Comparison of ENCODE assay signal across 1 cellular context in genomic region chr1:232767381-232768074, GRCh38.
TF ChIP-seq lines count a peak whose summit lies in the region.

No MANE protein-coding gene starts in this region.

TF ChIP-seq in HCT116, 20 proteins besides CTCF, POLR2A, EP300 and RAD21 (continued from another document):
- TF ChIP-seq TCF7L2 (IDR thresholded peaks at IDR 0.05; ENCODE audit: borderline replicate concordance, extremely low read depth, insufficient read depth, insufficient read length): no peak
- no peak for TF ChIP-seq ELF1 (IDR thresholded peaks at IDR 0.05; ENCODE audit: borderline replicate concordance, low read depth)
- TF ChIP-seq CBX3 (IDR thresholded peaks at IDR 0.05; ENCODE audit: low read depth): no peak
- no peak for TF ChIP-seq ZFX (IDR thresholded peaks at IDR 0.05)
- TF ChIP-seq, protein P1, sequence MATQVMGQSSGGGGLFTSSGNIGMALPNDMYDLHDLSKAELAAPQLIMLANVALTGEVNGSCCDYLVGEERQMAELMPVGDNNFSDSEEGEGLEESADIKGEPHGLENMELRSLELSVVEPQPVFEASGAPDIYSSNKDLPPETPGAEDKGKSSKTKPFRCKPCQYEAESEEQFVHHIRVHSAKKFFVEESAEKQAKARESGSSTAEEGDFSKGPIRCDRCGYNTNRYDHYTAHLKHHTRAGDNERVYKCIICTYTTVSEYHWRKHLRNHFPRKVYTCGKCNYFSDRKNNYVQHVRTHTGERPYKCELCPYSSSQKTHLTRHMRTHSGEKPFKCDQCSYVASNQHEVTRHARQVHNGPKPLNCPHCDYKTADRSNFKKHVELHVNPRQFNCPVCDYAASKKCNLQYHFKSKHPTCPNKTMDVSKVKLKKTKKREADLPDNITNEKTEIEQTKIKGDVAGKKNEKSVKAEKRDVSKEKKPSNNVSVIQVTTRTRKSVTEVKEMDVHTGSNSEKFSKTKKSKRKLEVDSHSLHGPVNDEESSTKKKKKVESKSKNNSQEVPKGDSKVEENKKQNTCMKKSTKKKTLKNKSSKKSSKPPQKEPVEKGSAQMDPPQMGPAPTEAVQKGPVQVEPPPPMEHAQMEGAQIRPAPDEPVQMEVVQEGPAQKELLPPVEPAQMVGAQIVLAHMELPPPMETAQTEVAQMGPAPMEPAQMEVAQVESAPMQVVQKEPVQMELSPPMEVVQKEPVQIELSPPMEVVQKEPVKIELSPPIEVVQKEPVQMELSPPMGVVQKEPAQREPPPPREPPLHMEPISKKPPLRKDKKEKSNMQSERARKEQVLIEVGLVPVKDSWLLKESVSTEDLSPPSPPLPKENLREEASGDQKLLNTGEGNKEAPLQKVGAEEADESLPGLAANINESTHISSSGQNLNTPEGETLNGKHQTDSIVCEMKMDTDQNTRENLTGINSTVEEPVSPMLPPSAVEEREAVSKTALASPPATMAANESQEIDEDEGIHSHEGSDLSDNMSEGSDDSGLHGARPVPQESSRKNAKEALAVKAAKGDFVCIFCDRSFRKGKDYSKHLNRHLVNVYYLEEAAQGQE (IDR thresholded peaks at IDR 0.05; ENCODE audit: low read depth): no peak
- TF ChIP-seq ZNF274 (IDR thresholded peaks at IDR 0.05; ENCODE audit: low read depth, low read length): no peak
- no peak for TF ChIP-seq ZBTB33 (IDR thresholded peaks at IDR 0.05; ENCODE audit: extremely low read depth, insufficient replicate concordance, low read length)
- peak; percentile 83 for TF ChIP-seq CEBPB (IDR thresholded peaks at IDR 0.05; ENCODE audit: low read depth)
- TF ChIP-seq FOSL1 (IDR thresholded peaks at IDR 0.05; ENCODE audit: low read depth): peak; percentile 52
- no peak for TF ChIP-seq EZH2 (IDR thresholded peaks at IDR 0.05)
- TF ChIP-seq JUND (IDR thresholded peaks at IDR 0.05): peak; percentile 32; the same call in 1 of the 2 replicates
